In genomic region chr7:24659505-24659904, GRCh38 we compare ENCODE assay signal across 15 cellular contexts.
DNase-seq lines count a peak whose midpoint lies in the region; ATAC-seq and TF ChIP-seq lines count a peak whose summit lies in the region.
"Had no signal": no experiment of that assay in that cellular context is flagged by ENCODE, and none has a peak within 500 bp of the region (broad histone marks: within the 10 kb centered on the region; RNA-seq: fewer than 3 reads in every experiment).

No MANE protein-coding gene starts in this region.

- TF ChIP-seq CTCF in GM10266 (IDR thresholded peaks at IDR 0.05; ENCODE audit: control insufficient read depth, insufficient read depth, low read depth, missing control alignments) = no peak

- H3K27me3 Mint-ChIP-seq in naive thymus-derived CD4-positive, alpha-beta T cell = no peaks in the 10 kb centered on the region
- H3K27me3 Mint-ChIP-seq in T-helper 2 cell treated with Interferon-gamma antibody and Interleukin-4, amounts not matched to agents 5 μg/mL and 100 μg/mL, for 36 hours (ENCODE audit: low read depth) = no peaks in the 10 kb centered on the region
- H3K27me3 Mint-ChIP-seq: CD4-positive, alpha-beta memory T cell had no signal

- H3K4me3 ChIP-seq in naive thymus-derived CD4-positive, alpha-beta T cell (ENCODE audit: low read length) = no peak overlapping the region
- no peak overlapping the region for H3K4me3 ChIP-seq in SJCRH30
- H3K4me3 ChIP-seq: PC-9, prostate gland, thyroid gland had no signal

- ATAC-seq in GM19351 (IDR thresholded peaks at IDR 0.05; ENCODE audit: unreplicated experiment) (peak; percentile 94), HG02610 (IDR thresholded peaks at IDR 0.05; ENCODE audit: unreplicated experiment) (peak; percentile 67), HG03280 (IDR thresholded peaks at IDR 0.05; ENCODE audit: unreplicated experiment) (peak; percentile 57)
- ATAC-seq in naive thymus-derived CD4-positive, alpha-beta T cell = no peak

- H3K27ac ChIP-seq in naive thymus-derived CD4-positive, alpha-beta T cell (ENCODE audit: low read depth, low read length) = no peak overlapping the region
- no peak overlapping the region for H3K27ac ChIP-seq in SJCRH30
- H3K27ac ChIP-seq: PC-9, prostate gland, thyroid gland had no signal

- peaks cover 0 to 3% (median 0%) of the 10 kb centered on the region in 11 donors for H3K9me3 Mint-ChIP-seq in naive thymus-derived CD4-positive, alpha-beta T cell
- no peaks in the 10 kb centered on the region for H3K9me3 Mint-ChIP-seq in T-helper 2 cell treated with Interferon-gamma antibody and Interleukin-4, amounts not matched to agents 5 μg/mL and 100 μg/mL, for 36 hours
- H3K9me3 Mint-ChIP-seq: CD4-positive, alpha-beta memory T cell had no signal

- POLR2A ChIA-PET in naive thymus-derived CD4-positive, alpha-beta T cell (lab: Charles Lee) = no interaction called here

- CTCF ChIA-PET in naive thymus-derived CD4-positive, alpha-beta T cell (lab: Charles Lee) = no interaction called here

- H3K4me1 ChIP-seq in naive thymus-derived CD4-positive, alpha-beta T cell (ENCODE audit: control insufficient read depth in 2 of 2, insufficient read depth in 2 of 2, low read length in 2 of 2) = no peaks in the 10 kb centered on the region
- H3K4me1 ChIP-seq in SJCRH30 = no peaks in the 10 kb centered on the region
- H3K4me1 ChIP-seq: prostate gland, thyroid gland had no signal

- H3K36me3 ChIP-seq in naive thymus-derived CD4-positive, alpha-beta T cell (ENCODE audit: control insufficient read depth in 2 of 3, insufficient read depth in 3 of 3, low read length in 3 of 3) = no peaks in the 10 kb centered on the region
- no peaks in the 10 kb centered on the region for H3K36me3 ChIP-seq in SJCRH30
- H3K36me3 ChIP-seq: prostate gland, thyroid gland had no signal

- H3K36me3 Mint-ChIP-seq in naive thymus-derived CD4-positive, alpha-beta T cell = peaks cover 4 to 39% (median 26%) of the 10 kb centered on the region in 5 donors
- no peaks in the 10 kb centered on the region for H3K36me3 Mint-ChIP-seq in T-helper 2 cell treated with Interferon-gamma antibody and Interleukin-4, amounts not matched to agents 5 μg/mL and 100 μg/mL, for 36 hours (ENCODE audit: low read depth)

- no peaks in the 10 kb centered on the region for H3K9me3 ChIP-seq in naive thymus-derived CD4-positive, alpha-beta T cell (ENCODE audit: control insufficient read depth in 2 of 3, low read length in 3 of 3)
- 0 out of 2 replicates have a peak, but pooled peaks cover 3% of the 10 kb centered on the region for H3K9me3 ChIP-seq in SJCRH30 (replicated peaks)
- H3K9me3 ChIP-seq: prostate gland, thyroid gland had no signal

- H3K4me3 Mint-ChIP-seq in naive thymus-derived CD4-positive, alpha-beta T cell = no peak overlapping the region
- no peak overlapping the region for H3K4me3 Mint-ChIP-seq in T-helper 2 cell treated with Interferon-gamma antibody and Interleukin-4, amounts not matched to agents 5 μg/mL and 100 μg/mL, for 36 hours
- H3K4me3 Mint-ChIP-seq: CD4-positive, alpha-beta memory T cell had no signal

- in situ Hi-C loops in KBM-7 (cut with MboI; ENCODE audit: low pct_unique_long_range_greater_than_20kb, low sequenced_read_pairs) = no loop called here

- DNase-seq in GM10266 (ENCODE audit: extremely low spot score) (peak; percentile 33), KBM-7 (no peak), SJCRH30 (no peak)
- DNase-seq in naive thymus-derived CD4-positive, alpha-beta T cell = no peak
- DNase-seq in T-helper 2 cell treated with Interferon-gamma antibody and Interleukin-4, amounts not matched to agents 5 μg/mL and 100 μg/mL, for 36 hours (ENCODE audit: low spot score) = no peak
- DNase-seq: CD4-positive, alpha-beta memory T cell; kidney glomerular epithelial cell; NCI-H1092; PC-9; stimulated activated CD4-positive, alpha-beta T cell treated with anti-CD3 and anti-CD28 coated beads, Interleukin-15, amount 100 ng/mL, for 24 hours; thyroid gland had no signal

- intact Hi-C loops in naive thymus-derived CD4-positive, alpha-beta T cell (cut with micrococcal nuclease) = no loop called here

- peaks cover 0 to 9% (median 0%) of the 10 kb centered on the region in 7 donors for H3K4me1 Mint-ChIP-seq in naive thymus-derived CD4-positive, alpha-beta T cell
- no peaks in the 10 kb centered on the region for H3K4me1 Mint-ChIP-seq in T-helper 2 cell treated with Interferon-gamma antibody and Interleukin-4, amounts not matched to agents 5 μg/mL and 100 μg/mL, for 36 hours (ENCODE audit: low read depth)
- H3K4me1 Mint-ChIP-seq: CD4-positive, alpha-beta memory T cell had no signal

- H3K27ac Mint-ChIP-seq in naive thymus-derived CD4-positive, alpha-beta T cell = no peak overlapping the region
- no peak overlapping the region for H3K27ac Mint-ChIP-seq in T-helper 2 cell treated with Interferon-gamma antibody and Interleukin-4, amounts not matched to agents 5 μg/mL and 100 μg/mL, for 36 hours

- no peaks in the 10 kb centered on the region for H3K27me3 ChIP-seq in naive thymus-derived CD4-positive, alpha-beta T cell (ENCODE audit: control insufficient read depth in 2 of 2, insufficient read depth in 2 of 2, low read length in 2 of 2)
- H3K27me3 ChIP-seq in SJCRH30 = no peaks in the 10 kb centered on the region
- H3K27me3 ChIP-seq: thyroid gland had no signal
